ENCODE assay signal across 17 cellular contexts in the genomic region with DNA sequence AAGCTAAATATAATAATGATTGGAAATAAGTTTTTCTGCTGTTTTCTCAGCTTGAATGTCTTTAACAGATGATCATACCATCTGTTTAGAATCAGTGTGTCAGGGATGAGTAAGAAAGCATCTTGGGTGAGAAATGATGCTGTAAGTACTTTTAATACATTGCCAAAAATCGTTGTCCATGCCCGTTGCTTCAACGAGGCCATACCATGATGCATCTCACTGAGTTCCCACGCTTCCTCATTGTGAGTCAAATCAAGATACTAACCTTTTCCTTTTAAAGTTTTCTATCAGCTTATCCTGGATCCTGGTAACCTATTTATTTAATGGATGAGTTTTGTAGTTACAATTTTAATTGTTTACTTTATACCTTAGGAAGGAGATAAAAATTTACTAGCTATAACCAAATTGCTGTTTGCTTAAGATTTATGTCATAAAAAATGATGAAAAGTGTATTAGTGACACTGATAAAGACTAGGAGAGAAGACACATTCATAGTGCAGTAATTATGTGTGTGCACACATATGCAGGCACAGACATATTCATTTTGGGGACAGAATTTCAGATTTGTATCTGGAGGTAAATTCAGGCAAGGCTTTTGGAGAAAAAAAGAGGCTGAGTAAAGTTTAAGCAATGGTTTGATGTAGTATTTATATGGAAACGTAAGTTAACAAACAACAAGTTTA.
DNase-seq lines count a peak whose midpoint lies in the region; ATAC-seq and TF ChIP-seq lines count a peak whose summit lies in the region.
"Had no signal": no experiment of that assay in that cellular context is flagged by ENCODE, and none has a peak within 500 bp of the region (broad histone marks: within the 10 kb centered on the region; RNA-seq: fewer than 3 reads in every experiment).

No MANE protein-coding gene starts in this region.

- no peak overlapping the region for H3K9ac ChIP-seq in smooth muscle cell (ENCODE audit: low read depth)

- H3K36me3 Mint-ChIP-seq in stimulated activated naive B cell treated with anti-CD40 and anti-IgM and Interleukin-4, amounts not matched to agents 10 μg/mL and 1 μg/mL and 100 μg/mL, for 72 hours, result peaks cover 53 to 71% of the 10 kb centered on the region in 2 donors

- H3K27ac Mint-ChIP-seq in stimulated activated naive B cell treated with anti-CD40 and anti-IgM and Interleukin-4, amounts not matched to agents 10 μg/mL and 1 μg/mL and 100 μg/mL, for 72 hours, result peak overlapping the region; percentile 4
- H3K27ac Mint-ChIP-seq: progenitor cell of endocrine pancreas had no signal

- no peaks in the 10 kb centered on the region for H3K27me3 ChIP-seq in Panc1 (ENCODE audit: control insufficient read depth, insufficient read depth, low read length)
- no peaks in the 10 kb centered on the region for H3K27me3 ChIP-seq in HAP-1 (ENCODE audit: low read depth)
- H3K27me3 ChIP-seq in smooth muscle cell (ENCODE audit: low read depth), result no peaks in the 10 kb centered on the region
- H3K27me3 ChIP-seq: hepatocyte, SJCRH30 had no signal

- H3K4me3 ChIP-seq in Panc1 (ENCODE audit: low read depth in 2 of 2, low read length in 2 of 2) (no peak overlapping the region), fibroblast of mammary gland (ENCODE audit: control insufficient read depth, low read depth, low read length) (no peak overlapping the region), HAP-1 (no peak overlapping the region), smooth muscle cell (no peak overlapping the region)
- H3K4me3 ChIP-seq: hepatocyte, SJCRH30 had no signal

- CTCF ChIA-PET in Panc1 (lab: Charles Lee), result no interaction called here

- peaks cover 9 to 10% of the 10 kb centered on the region in 2 donors for H3K9me3 Mint-ChIP-seq in stimulated activated naive B cell treated with anti-CD40 and anti-IgM and Interleukin-4, amounts not matched to agents 10 μg/mL and 1 μg/mL and 100 μg/mL, for 72 hours

- H3K9me3 ChIP-seq in Panc1 (ENCODE audit: control insufficient read depth, insufficient read depth, low read depth, low read length) (no peaks in the 10 kb centered on the region; the same call in 1 of the 2 replicates), HAP-1 (peaks cover under 1% of the 10 kb centered on the region; the same call in 1 of the 2 replicates), smooth muscle cell (replicated peaks; ENCODE audit: low read depth) (no peaks in the 10 kb centered on the region)
- H3K9me3 ChIP-seq: SJCRH30 had no signal

- in situ Hi-C loops in Panc1 (cut with HindIII; ENCODE audit: low pct_unique_long_range_greater_than_20kb, low sequenced_read_pairs) (no loop called here), HAP-1 (cut with MboI; ENCODE audit: low sequenced_read_pairs) (no loop called here)

- ATAC-seq in Panc1, result peak; percentile 75
- ATAC-seq in stimulated activated naive B cell treated with anti-CD40 and anti-IgM and Interleukin-4, amounts not matched to agents 10 μg/mL and 1 μg/mL and 100 μg/mL, for 72 hours (replicated peaks), result no peak
- ATAC-seq: activated T-cell treated with anti-CD3 and anti-CD28 coated beads, Interleukin-2, amount 50 U/mL, for 72 hours; HepG2 had no signal

- H3K4me1 Mint-ChIP-seq in stimulated activated naive B cell treated with anti-CD40 and anti-IgM and Interleukin-4, amounts not matched to agents 10 μg/mL and 1 μg/mL and 100 μg/mL, for 72 hours, result peaks cover 22 to 43% of the 10 kb centered on the region in 2 donors

- WGBS in smooth muscle cell (ENCODE audit: low lambda C conversion rate), result 85% methylated on average over 5 of the region's 5 CpGs

- H3K4me1 ChIP-seq in Panc1 (ENCODE audit: control insufficient read depth, insufficient read depth, low read length) (peaks cover 25% of the 10 kb centered on the region), HAP-1 (no peaks in the 10 kb centered on the region), smooth muscle cell (ENCODE audit: low read depth) (no peaks in the 10 kb centered on the region)
- H3K4me1 ChIP-seq: Caco-2 had no signal

- H3K27ac ChIP-seq in Panc1 (ENCODE audit: low read length) (no peak overlapping the region), smooth muscle cell (ENCODE audit: low read depth) (no peak overlapping the region)
- H3K27ac ChIP-seq: hepatocyte, SJCRH30 had no signal

- H3K36me3 ChIP-seq in Panc1 (ENCODE audit: control insufficient read depth, insufficient read depth, low read length) (no peaks in the 10 kb centered on the region), HAP-1 (replicated peaks) (no peaks in the 10 kb centered on the region), smooth muscle cell (ENCODE audit: low read depth) (no peaks in the 10 kb centered on the region)
- H3K36me3 ChIP-seq: SJCRH30 had no signal

- H3K4me3 Mint-ChIP-seq in stimulated activated naive B cell treated with anti-CD40 and anti-IgM and Interleukin-4, amounts not matched to agents 10 μg/mL and 1 μg/mL and 100 μg/mL, for 72 hours, result no peak overlapping the region
- H3K4me3 Mint-ChIP-seq: activated T-cell treated with anti-CD3 and anti-CD28 coated beads, Interleukin-2, amount 50 U/mL, for 72 hours had no signal

- intact Hi-C loops in Panc1 (cut with micrococcal nuclease; ENCODE audit: unreplicated experiment), result no loop called here

- no peaks in the 10 kb centered on the region for H3F3A ChIP-seq in smooth muscle cell (ENCODE audit: low read depth)

- peaks cover 4% of the 10 kb centered on the region for H3K79me2 ChIP-seq in smooth muscle cell (ENCODE audit: low read depth)

- no peak overlapping the region for H2AFZ ChIP-seq in smooth muscle cell (ENCODE audit: low read depth)
- H2AFZ ChIP-seq: hepatocyte had no signal

- no peaks in the 10 kb centered on the region for H3K27me3 Mint-ChIP-seq in stimulated activated naive B cell treated with anti-CD40 and anti-IgM and Interleukin-4, amounts not matched to agents 10 μg/mL and 1 μg/mL and 100 μg/mL, for 72 hours
- H3K27me3 Mint-ChIP-seq: progenitor cell of endocrine pancreas had no signal

- BruUV-seq in Panc1 (replicated peaks; lab: Mats Ljungman, UMichigan), result no TSS peak

- POLR2A ChIA-PET in Panc1 (lab: Charles Lee), result interaction anchor here (0.6 to 0.7 kb wide), 2 partner anchors 10 to 47 kb away, joined by 4 to 9 read pairs; no protein-coding TSS in a partner anchor

- peaks cover 3% of the 10 kb centered on the region for H4K20me1 ChIP-seq in smooth muscle cell (ENCODE audit: low read depth)

- peak; percentile 78 for DNase-seq in GM04504 (ENCODE audit: low read depth)
- peak; percentile 15 for DNase-seq in Panc1 (ENCODE audit: low read depth, low spot score)
- DNase-seq in fibroblast of mammary gland (ENCODE audit: low read depth), result peak; percentile 99
- DNase-seq in stimulated activated naive B cell treated with anti-CD40 and anti-IgM and Interleukin-4, amounts not matched to agents 10 μg/mL and 1 μg/mL and 100 μg/mL, for 72 hours, result no peak
- DNase-seq in SW 1271 (lab: John Stamatoyannopoulos, UW), result no peak
- DNase-seq in HAP-1 (ENCODE audit: low spot score in 2 of 2), result no peak
- no peak for DNase-seq in smooth muscle cell (lab: John Stamatoyannopoulos, UW; ENCODE audit: unreplicated experiment)
- no peak for DNase-seq in A172 (ENCODE audit: low spot score)
- DNase-seq: activated T-cell treated with anti-CD3 and anti-CD28 coated beads, Interleukin-2, amount 50 U/mL, for 72 hours; Caco-2; NCI-H1048; NCI-H2171 treated with DMSO at 0.1 percent for 48 hours; SJCRH30; stimulated activated CD4-positive, alpha-beta T cell treated with anti-CD3 and anti-CD28 coated beads, Interleukin-12 subunit alpha, Interleukin-12 subunit beta, amount 100 ng/mL, for 4 hours had no signal

- TF ChIP-seq CTCF in Panc1 (IDR thresholded peaks at IDR 0.05), result no peak
- TF ChIP-seq CTCF in fibroblast of mammary gland (conservative IDR thresholded peaks at IDR 0.05; ENCODE audit: control insufficient read depth, insufficient read depth, low read depth, low read length), result no peak
- no peak for TF ChIP-seq CTCF in smooth muscle cell (IDR thresholded peaks at IDR 0.05; ENCODE audit: borderline replicate concordance, insufficient read depth, poor library complexity, severe bottlenecking)

- no peak overlapping the region for H3K4me2 ChIP-seq in smooth muscle cell
- H3K4me2 ChIP-seq: hepatocyte had no signal

Comparison
In these comparisons a context has a peak if more than half of its experiments do, and no peak if none do; other contexts are left out.
1. DNase-seq: peak in GM04504 (single experiment), Panc1 (single experiment) and fibroblast of mammary gland (single experiment); none in stimulated activated naive B cell treated with anti-CD40 and anti-IgM and Interleukin-4, amounts not matched to agents 10 μg/mL and 1 μg/mL and 100 μg/mL, for 72 hours (single experiment), SW 1271 (0 of 2), HAP-1 (0 of 2), smooth muscle cell (single experiment) and A172 (single experiment).